Comparison of ENCODE assay signal across 1 cellular context in genomic region chr12:93663729-93664084, GRCh38.
TF ChIP-seq lines count a peak whose summit lies in the region.

No MANE protein-coding gene starts in this region.

TF ChIP-seq in IMR-90, 13 proteins besides CTCF, POLR2A, EP300 and RAD21:
- TF ChIP-seq NFE2L2 (IDR thresholded peaks at IDR 0.05; ENCODE audit: low read depth, low read length) (no peak), MAFK (IDR thresholded peaks at IDR 0.05; ENCODE audit: low read depth, low read length) (peak; percentile 99)
